Comparison of ENCODE assay signal across 9 cellular contexts in genomic region chr1:159171688-159172501, GRCh38. TPM values are rescaled to one million over a fixed set of nuclear protein-coding genes. Genes with fewer than 3 reads are reported as not detected.
DNase-seq lines count a peak whose midpoint lies in the region; ATAC-seq and TF ChIP-seq lines count a peak whose summit lies in the region.
"Had no signal": no experiment of that assay in that cellular context is flagged by ENCODE, and none has a peak within 500 bp of the region (broad histone marks: within the 10 kb centered on the region; RNA-seq: fewer than 3 reads in every experiment).

No MANE protein-coding gene starts in this region.

- H3K9me3 Mint-ChIP-seq in type B pancreatic cell: no peaks in the 10 kb centered on the region

- H3K36me3 Mint-ChIP-seq in type B pancreatic cell: no peaks in the 10 kb centered on the region

- H3K4me1 ChIP-seq in colonic mucosa: no peaks in the 10 kb centered on the region
- H3K4me1 ChIP-seq in mesodermal cell (ENCODE audit: control insufficient read depth, insufficient read depth, low read length, poor library complexity, severe bottlenecking): peaks cover 6% of the 10 kb centered on the region

- H3K4me1 Mint-ChIP-seq in type B pancreatic cell (ENCODE audit: unreplicated experiment): peaks cover 5% of the 10 kb centered on the region

- no peak overlapping the region for H3K9ac ChIP-seq in colonic mucosa (ENCODE audit: low read depth in 2 of 2, low read length in 2 of 2)
- H3K9ac ChIP-seq: KMS-11 had no signal

- H3K9me3 ChIP-seq in colonic mucosa (no peaks in the 10 kb centered on the region), mesodermal cell (ENCODE audit: control insufficient read depth, low read length) (no peaks in the 10 kb centered on the region)

- no peak for ATAC-seq in GM19395 (IDR thresholded peaks at IDR 0.05; ENCODE audit: unreplicated experiment)

- intact Hi-C loops in colonic mucosa (cut with DNase I): no loop called here

- H3K27me3 ChIP-seq in colonic mucosa: peaks cover 21% of the 10 kb centered on the region

- peak; percentile 46 for DNase-seq in NCI-H345 (lab: John Stamatoyannopoulos, UW)
- DNase-seq in NCI-H345 treated with DMSO at 0.1 percent for 48 hours (lab: John Stamatoyannopoulos, UW; ENCODE audit: unreplicated experiment): no peak
- DNase-seq in colonic mucosa: no peak
- DNase-seq in type B pancreatic cell (ENCODE audit: extremely low spot score, unreplicated experiment): no peak
- no peak for DNase-seq in NCI-H2107 treated with DMSO at 0.1 percent for 48 hours (lab: John Stamatoyannopoulos, UW; ENCODE audit: unreplicated experiment)
- no peak for DNase-seq in middle frontal gyrus (ENCODE audit: extremely low spot score, low spot score)

- H3K36me3 ChIP-seq in colonic mucosa (no peaks in the 10 kb centered on the region), mesodermal cell (ENCODE audit: control insufficient read depth, insufficient read depth, low read length) (no peaks in the 10 kb centered on the region)

- H3K4me3 ChIP-seq in colonic mucosa (peak overlapping the region; percentile 13), mesodermal cell (ENCODE audit: extremely low read depth, insufficient read depth, low read length, poor library complexity, severe bottlenecking) (peak overlapping the region; percentile 60)

- H3K27ac ChIP-seq in colonic mucosa: no peak overlapping the region
- peak overlapping the region; percentile 13 for H3K27ac ChIP-seq in mesodermal cell (ENCODE audit: low read depth, low read length, severe bottlenecking)
- H3K27ac ChIP-seq: KMS-11 had no signal

- TF ChIP-seq CTCF in colonic mucosa (IDR thresholded peaks at IDR 0.05) (no peak), type B pancreatic cell (conservative IDR thresholded peaks at IDR 0.05) (no peak)

- WGBS in mesodermal cell (ENCODE audit: insufficient coverage in 2 of 2), 2 experiments: 0 to 1% methylated on average over 10 to 21 of the region's 49 CpGs

- peak overlapping the region; percentile 7 for H3K27ac Mint-ChIP-seq in type B pancreatic cell

- H3K4me3 Mint-ChIP-seq in type B pancreatic cell: peak overlapping the region; percentile 81

- peaks cover 75% of the 10 kb centered on the region for H3K27me3 Mint-ChIP-seq in type B pancreatic cell

RNA-seq across cellular contexts. Expression of gene CADM3, which starts 0.5 kb away (rescaled TPM):
- total RNA-seq in colonic mucosa (1 to 10 TPM; 2.7 to 8.7 TPM), type B pancreatic cell (ENCODE audit: low replicate concordance) (3.4 and 5.8 TPM in 2 replicates)
- 21.6 TPM for polyA plus RNA-seq in mesodermal cell (2013, experiment 1 of 2)
- 20.0 TPM for polyA plus RNA-seq in mesodermal cell (2013, experiment 2 of 2)

RNA-seq across cellular contexts. Expression of gene ACKR1, which starts 32.8 kb away (rescaled TPM):
- total RNA-seq in colonic mucosa (10 to 100 TPM; 11.6 to 23.9 TPM), type B pancreatic cell (ENCODE audit: low replicate concordance) (0.17 and 0.63 TPM in 2 replicates)
- polyA plus RNA-seq in mesodermal cell (2013, experiment 1 of 2): 1.5 TPM
- polyA plus RNA-seq in mesodermal cell (2013, experiment 2 of 2): 1.6 TPM
